ENCODE assay signal across 35 cellular contexts in genomic region chr3:43687499-43687811, GRCh38.
"Had no signal": no experiment of that assay in that cellular context is flagged by ENCODE, and none has a peak within 500 bp of the region (broad histone marks: within the 10 kb centered on the region; RNA-seq: fewer than 3 reads in every experiment).

No MANE protein-coding gene starts in this region.

- H3K9me3 Mint-ChIP-seq: activated B cell treated with CpG ODN at 0.5 μM for 24 hours; activated CD4-positive, alpha-beta memory T cell treated with anti-CD3 and anti-CD28 coated beads for 36 hours; activated naive CD4-positive, alpha-beta T cell treated with anti-CD3 and anti-CD28 coated beads for 36 hours; activated naive CD4-positive, alpha-beta T cell treated with anti-CD3 and anti-CD28 coated beads, Interleukin-2, amount 50 U/mL, for 72 hours; activated naive CD8-positive, alpha-beta T cell treated with anti-CD3 and anti-CD28 coated beads for 36 hours; activated T-cell treated with anti-CD3 and anti-CD28 coated beads, Interleukin-2, amount 50 U/mL, for 4 hours; activated T-cell treated with anti-CD3 and anti-CD28 coated beads, Interleukin-2, amount 50 U/mL, for 72 hours; activated T-helper 1 cell treated with anti-CD3 and anti-CD28 coated beads, Interleukin-12 subunit alpha, Interleukin-12 subunit beta, Interleukin-2, Interleukin-4 antibody, amounts not matched to agents 30 ng/mL and 10 ng/mL and 1 ng/mL, durations not matched to agents 14 hours and 24 hours and 36 hours; activated T-helper 17 cell treated with anti-CD3 and anti-CD28 coated beads, Interleukin-2, amount 50 U/mL, for 72 hours; T-helper 1 cell treated with Interleukin-12 subunit alpha and Interleukin-12 subunit beta and Interleukin-4 antibody, amounts not matched to agents 30 μg/mL and 1 μg/mL, for 36 hours; T-helper 2 cell treated with Interferon-gamma antibody and Interleukin-4, amounts not matched to agents 5 μg/mL and 100 μg/mL, for 36 hours had no signal

- H3K27me3 Mint-ChIP-seq: activated B cell treated with CpG ODN at 0.5 μM for 24 hours; activated CD8-positive, alpha-beta T cell treated with anti-CD3 and anti-CD28 coated beads for 36 hours; activated naive CD8-positive, alpha-beta T cell treated with anti-CD3 and anti-CD28 coated beads for 36 hours; activated T-helper 17 cell treated with anti-CD3 and anti-CD28 coated beads, Interleukin-2, amount 50 U/mL, for 72 hours had no signal

- H3K27ac Mint-ChIP-seq: activated B cell treated with CpG ODN at 0.5 μM for 24 hours; activated CD4-positive, alpha-beta memory T cell treated with anti-CD3 and anti-CD28 coated beads for 36 hours; activated CD4-positive, alpha-beta T cell treated with anti-CD3 and anti-CD28 coated beads, Interleukin-2, amount 10 ng/mL, durations not matched to agents 24 days and 14 days; activated CD8-positive, alpha-beta T cell treated with anti-CD3 and anti-CD28 coated beads for 36 hours; activated naive CD4-positive, alpha-beta T cell treated with anti-CD3 and anti-CD28 coated beads for 36 hours; activated naive CD4-positive, alpha-beta T cell treated with anti-CD3 and anti-CD28 coated beads, Interleukin-2, amount 50 U/mL, for 72 hours; activated naive CD8-positive, alpha-beta T cell treated with anti-CD3 and anti-CD28 coated beads for 36 hours; activated T-cell treated with anti-CD3 and anti-CD28 coated beads, Interleukin-2, amount 50 U/mL, for 72 hours; activated T-helper 1 cell treated with anti-CD3 and anti-CD28 coated beads, Interleukin-12 subunit alpha, Interleukin-12 subunit beta, Interleukin-2, Interleukin-4 antibody, amounts not matched to agents 30 ng/mL and 10 ng/mL and 1 ng/mL, durations not matched to agents 14 hours and 24 hours and 36 hours; activated T-helper 17 cell treated with anti-CD3 and anti-CD28 coated beads, Interleukin-2, amount 50 U/mL, for 72 hours; T-helper 1 cell treated with Interleukin-12 subunit alpha and Interleukin-12 subunit beta and Interleukin-4 antibody, amounts not matched to agents 30 μg/mL and 1 μg/mL, for 36 hours; T-helper 2 cell treated with Interferon-gamma antibody and Interleukin-4, amounts not matched to agents 5 μg/mL and 100 μg/mL, for 36 hours had no signal

- H3K4me3 ChIP-seq: adrenal gland, body of pancreas, breast epithelium had no signal

- H3K27me3 ChIP-seq: adrenal gland, body of pancreas, brain microvascular endothelial cell, breast epithelium had no signal

- H3K4me1 ChIP-seq: breast epithelium had no signal

- H3K36me3 ChIP-seq: adrenal gland, brain microvascular endothelial cell, breast epithelium had no signal

- H3K27ac ChIP-seq: adrenal gland, body of pancreas, brain microvascular endothelial cell, breast epithelium, VCaP had no signal

- DNase-seq: activated B cell treated with CpG ODN at 0.5 μM for 24 hours; activated CD4-positive, alpha-beta memory T cell treated with anti-CD3 and anti-CD28 coated beads for 36 hours; activated CD4-positive, alpha-beta T cell treated with anti-CD3 and anti-CD28 coated beads for 4 hours; activated CD4-positive, alpha-beta T cell treated with anti-CD3 and anti-CD28 coated beads, Interleukin-2, amount 10 ng/mL, durations not matched to agents 24 days and 14 days; activated CD4-positive, alpha-beta T cell treated with anti-CD3 and anti-CD28 coated beads, Interleukin-2, amount 50 U/mL, for 1 hour; activated CD4-positive, alpha-beta T cell treated with anti-CD3 and anti-CD28 coated beads, Interleukin-2, amount 50 U/mL, for 4 hours; activated CD4-positive, CD25-positive, alpha-beta regulatory T cell treated with anti-CD3 and anti-CD28 coated beads, Interleukin-2, amount 50 U/mL, for 72 hours; activated CD8-positive, alpha-beta memory T cell treated with anti-CD3 and anti-CD28 coated beads, Interleukin-2, amount 50 U/mL, for 4 hours; activated CD8-positive, alpha-beta T cell treated with anti-CD3 and anti-CD28 coated beads for 36 hours; activated effector memory CD4-positive, alpha-beta T cell treated with anti-CD3 and anti-CD28 coated beads, Interleukin-2, amount 50 U/mL, for 16 hours; activated gamma-delta T cell treated with Interleukin-2 at 50 U/mL for 16 hours; activated naive CD4-positive, alpha-beta T cell; activated naive CD4-positive, alpha-beta T cell treated with anti-CD3 and anti-CD28 coated beads for 36 hours; activated naive CD4-positive, alpha-beta T cell treated with anti-CD3 and anti-CD28 coated beads, Interleukin-2, amount 50 U/mL, for 16 hours; activated naive CD8-positive, alpha-beta T cell treated with anti-CD3 and anti-CD28 coated beads for 36 hours; activated T-cell treated with anti-CD3 and anti-CD28 coated beads for 4 hours; activated T-cell treated with anti-CD3 and anti-CD28 coated beads, Interleukin-2, amount 50 U/mL, for 1 hour; activated T-cell treated with anti-CD3 and anti-CD28 coated beads, Interleukin-2, amount 50 U/mL, for 4 hours; activated T-cell treated with anti-CD3 and anti-CD28 coated beads, Interleukin-2, amount 50 U/mL, for 72 hours; amniotic stem cell; aorta; body of pancreas; brain microvascular endothelial cell; central memory CD4-positive, alpha-beta T cell; T-helper 1 cell; T-helper 2 cell; T-helper 9 cell had no signal

- H3K9me3 ChIP-seq: adrenal gland, body of pancreas, breast epithelium had no signal

- H3K4me3 Mint-ChIP-seq: activated B cell treated with CpG ODN at 0.5 μM for 24 hours; activated CD4-positive, alpha-beta memory T cell treated with anti-CD3 and anti-CD28 coated beads for 36 hours; activated CD4-positive, alpha-beta T cell treated with anti-CD3 and anti-CD28 coated beads, Interleukin-2, amount 10 ng/mL, durations not matched to agents 24 days and 14 days; activated CD8-positive, alpha-beta T cell treated with anti-CD3 and anti-CD28 coated beads for 36 hours; activated naive CD4-positive, alpha-beta T cell treated with anti-CD3 and anti-CD28 coated beads for 36 hours; activated naive CD8-positive, alpha-beta T cell treated with anti-CD3 and anti-CD28 coated beads for 36 hours; activated T-cell treated with anti-CD3 and anti-CD28 coated beads, Interleukin-2, amount 50 U/mL, for 4 hours; activated T-cell treated with anti-CD3 and anti-CD28 coated beads, Interleukin-2, amount 50 U/mL, for 72 hours; activated T-helper 1 cell treated with anti-CD3 and anti-CD28 coated beads, Interleukin-12 subunit alpha, Interleukin-12 subunit beta, Interleukin-2, Interleukin-4 antibody, amounts not matched to agents 30 ng/mL and 10 ng/mL and 1 ng/mL, durations not matched to agents 14 hours and 24 hours and 36 hours; activated T-helper 17 cell treated with anti-CD3 and anti-CD28 coated beads, Interleukin-2, amount 50 U/mL, for 72 hours; T-helper 1 cell treated with Interleukin-12 subunit alpha and Interleukin-12 subunit beta and Interleukin-4 antibody, amounts not matched to agents 30 μg/mL and 1 μg/mL, for 36 hours; T-helper 2 cell treated with Interferon-gamma antibody and Interleukin-4, amounts not matched to agents 5 μg/mL and 100 μg/mL, for 36 hours had no signal
